8 cellular contexts compared by ENCODE assay signal in the genomic region with DNA sequence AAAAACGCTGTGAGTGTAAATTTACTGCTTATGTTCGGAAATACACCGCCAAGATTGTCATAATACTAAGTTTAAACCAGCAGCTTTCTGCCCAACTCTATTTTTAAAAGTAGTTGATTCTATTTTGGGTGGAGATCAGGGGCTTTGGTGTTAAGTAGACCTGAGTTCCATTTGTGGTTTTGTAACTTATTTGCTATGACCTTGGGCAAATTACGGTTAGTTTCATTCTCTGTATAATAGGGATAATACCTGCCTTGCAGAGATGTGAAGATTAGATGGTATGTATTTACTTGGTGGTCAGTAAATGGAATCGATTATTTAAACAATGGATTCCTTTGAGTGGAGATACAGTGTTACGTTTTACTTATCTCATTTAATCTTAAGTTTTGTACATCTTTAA. TPM values are rescaled to one million over a fixed set of nuclear protein-coding genes. Genes with fewer than 3 reads are reported as not detected.
DNase-seq lines count a peak whose midpoint lies in the region; ATAC-seq and TF ChIP-seq lines count a peak whose summit lies in the region.

No MANE protein-coding gene starts in this region.

- peak overlapping the region; percentile 99 for H3K27ac ChIP-seq in KMS-11

- H3K36me3 ChIP-seq in BE2C (peaks cover 11% of the 10 kb centered on the region), KMS-11 (ENCODE audit: insufficient read depth) (no peaks in the 10 kb centered on the region)

- H3K27ac Mint-ChIP-seq in chondrocyte (ENCODE audit: unreplicated experiment), result peak overlapping the region; percentile 95
- peak overlapping the region; percentile 88 to 99 (median 96) for H3K27ac Mint-ChIP-seq in naive thymus-derived CD8-positive, alpha-beta T cell

- H3K4me2 ChIP-seq in KMS-11, result peak overlapping the region; percentile 89

- H3K4me1 Mint-ChIP-seq in chondrocyte (ENCODE audit: low read depth), result peaks cover 62% of the 10 kb centered on the region
- H3K4me1 Mint-ChIP-seq in naive thymus-derived CD8-positive, alpha-beta T cell, result peaks cover 24 to 74% (median 53%) of the 10 kb centered on the region in 4 donors

- H3K36me3 Mint-ChIP-seq in chondrocyte (ENCODE audit: low read depth), result no peaks in the 10 kb centered on the region
- no peaks in the 10 kb centered on the region for H3K36me3 Mint-ChIP-seq in naive thymus-derived CD8-positive, alpha-beta T cell

- H3K9me3 Mint-ChIP-seq in chondrocyte (ENCODE audit: low read depth), result no peaks in the 10 kb centered on the region
- no peaks in the 10 kb centered on the region for H3K9me3 Mint-ChIP-seq in naive thymus-derived CD8-positive, alpha-beta T cell

- TF ChIP-seq CTCF in BE2C (IDR thresholded peaks at IDR 0.05; ENCODE audit: low read depth, low read length) (no peak), KMS-11 (conservative IDR thresholded peaks at IDR 0.05; ENCODE audit: low read depth, low read length) (no peak), chondrocyte (IDR thresholded peaks at IDR 0.05) (no peak)

- in situ Hi-C loops in G401 (cut with HindIII; ENCODE audit: low sequenced_read_pairs), result no loop called here

- no peak overlapping the region for H2AFZ ChIP-seq in KMS-11 (ENCODE audit: low read depth)

- POLR2A ChIA-PET in naive thymus-derived CD8-positive, alpha-beta T cell (lab: Charles Lee), result interaction anchor here (2.0 kb wide), 1 partner anchor 38 kb away, joined by 4 read pairs; no protein-coding TSS in a partner anchor

- DNase-seq in BE2C, result no peak
- DNase-seq in chondrocyte (ENCODE audit: low spot score), result no peak
- no peak for DNase-seq in naive thymus-derived CD8-positive, alpha-beta T cell
- no peak for DNase-seq in SHP77 treated with DMSO at 0.1 percent for 48 hours (lab: John Stamatoyannopoulos, UW)
- DNase-seq in G401 (ENCODE audit: low spot score), result no peak
- no peak for DNase-seq in stimulated activated naive CD4-positive, alpha-beta T cell (lab: John Stamatoyannopoulos, UW)

- no peaks in the 10 kb centered on the region for H3K27me3 Mint-ChIP-seq in chondrocyte (ENCODE audit: low read depth)
- no peaks in the 10 kb centered on the region for H3K27me3 Mint-ChIP-seq in naive thymus-derived CD8-positive, alpha-beta T cell

- H3K4me1 ChIP-seq in BE2C, result peaks cover 2% of the 10 kb centered on the region; the same call in 1 of the 2 replicates
- H3K4me1 ChIP-seq in KMS-11 (ENCODE audit: low read depth, poor library complexity, severe bottlenecking), result peaks cover 54% of the 10 kb centered on the region

- ATAC-seq in naive thymus-derived CD8-positive, alpha-beta T cell, result no peak
- ATAC-seq in GM21423 (IDR thresholded peaks at IDR 0.05; ENCODE audit: unreplicated experiment), result no peak

- no peaks in the 10 kb centered on the region for H3K9me3 ChIP-seq in BE2C

- H3K4me3 ChIP-seq in BE2C (ENCODE audit: low read depth, low read length), result peak overlapping the region; percentile 99
- no peak overlapping the region for H3K4me3 ChIP-seq in KMS-11 (IDR thresholded peaks at IDR 0.05; ENCODE audit: insufficient read depth, low read depth, low read length)

- H4K20me1 ChIP-seq in KMS-11 (ENCODE audit: insufficient read depth), result peaks cover 47% of the 10 kb centered on the region

- peaks cover 63% of the 10 kb centered on the region for H3K79me2 ChIP-seq in KMS-11 (ENCODE audit: insufficient read depth, low read depth)

- H3K4me3 Mint-ChIP-seq in chondrocyte (ENCODE audit: unreplicated experiment), result peak overlapping the region; percentile 96
- H3K4me3 Mint-ChIP-seq in naive thymus-derived CD8-positive, alpha-beta T cell, result peak overlapping the region; percentile 85 to 99 (median 94)

- no peaks in the 10 kb centered on the region for H3K27me3 ChIP-seq in BE2C
- no peaks in the 10 kb centered on the region; the same call in 1 of the 2 replicates for H3K27me3 ChIP-seq in KMS-11 (ENCODE audit: insufficient read depth, low read depth)

- H3K9ac ChIP-seq in KMS-11, result peak overlapping the region; percentile 100; the same call in 1 of the 2 replicates

RNA-seq across cellular contexts. Expression of gene RAD23B, which starts 1.6 kb away (rescaled TPM):
- 270 TPM for polyA plus RNA-seq in BE2C (2012; ENCODE audit: insufficient read depth, insufficient read length, low read depth)
- 114 to 127 TPM (median 124 TPM) in 3 replicates for total RNA-seq in chondrocyte
- total RNA-seq in naive thymus-derived CD8-positive, alpha-beta T cell, result 10 to 100 TPM; 48.1 to 62.5 TPM
- 10 to 100 TPM in 2 of 3 donors, 1 to 10 TPM in 1; 6.9 to 17.9 (median 14.4) TPM for polyA plus RNA-seq in naive thymus-derived CD8-positive, alpha-beta T cell
- total RNA-seq in G401 (2014; rRNA removed; shearing (Covaris generic)), result 129 and 208 TPM in 2 replicates
